In genomic region chr1:173917635-173918493, GRCh38 we compare ENCODE assay signal across 1 cellular context.
TF ChIP-seq lines count a peak whose summit lies in the region.

No MANE protein-coding gene starts in this region.

TF ChIP-seq in K562, 482 proteins besides CTCF, POLR2A, EP300 and RAD21:
- no peak for TF ChIP-seq MTA2 (IDR thresholded peaks at IDR 0.05; ENCODE audit: low read depth)
- no peak for TF ChIP-seq POLR3A (IDR thresholded peaks at IDR 0.05; ENCODE audit: borderline replicate concordance, extremely low read depth, insufficient read depth, insufficient read length)
- TF ChIP-seq TRIM24 (IDR thresholded peaks at IDR 0.05), result no peak
- no peak for TF ChIP-seq ARID3A (IDR thresholded peaks at IDR 0.05; ENCODE audit: borderline replicate concordance, low read depth, low read length)
- no peak for TF ChIP-seq HSF4 (CRISPR knock-in tag; IDR thresholded peaks at IDR 0.05; ENCODE audit: borderline replicate concordance)
- no peak for TF ChIP-seq OTX1 (CRISPR knock-in tag; IDR thresholded peaks at IDR 0.05)
- TF ChIP-seq PHTF2 (CRISPR knock-in tag; IDR thresholded peaks at IDR 0.05), result no peak
- no peak for TF ChIP-seq SMAD4 (CRISPR knock-in tag; conservative IDR thresholded peaks at IDR 0.05)
- TF ChIP-seq EWSR1 (IDR thresholded peaks at IDR 0.05; ENCODE audit: borderline replicate concordance, low read depth, partially characterized antibody), result no peak
- TF ChIP-seq CREM (IDR thresholded peaks at IDR 0.05; ENCODE audit: low read depth), result no peak
- TF ChIP-seq, protein P1, sequence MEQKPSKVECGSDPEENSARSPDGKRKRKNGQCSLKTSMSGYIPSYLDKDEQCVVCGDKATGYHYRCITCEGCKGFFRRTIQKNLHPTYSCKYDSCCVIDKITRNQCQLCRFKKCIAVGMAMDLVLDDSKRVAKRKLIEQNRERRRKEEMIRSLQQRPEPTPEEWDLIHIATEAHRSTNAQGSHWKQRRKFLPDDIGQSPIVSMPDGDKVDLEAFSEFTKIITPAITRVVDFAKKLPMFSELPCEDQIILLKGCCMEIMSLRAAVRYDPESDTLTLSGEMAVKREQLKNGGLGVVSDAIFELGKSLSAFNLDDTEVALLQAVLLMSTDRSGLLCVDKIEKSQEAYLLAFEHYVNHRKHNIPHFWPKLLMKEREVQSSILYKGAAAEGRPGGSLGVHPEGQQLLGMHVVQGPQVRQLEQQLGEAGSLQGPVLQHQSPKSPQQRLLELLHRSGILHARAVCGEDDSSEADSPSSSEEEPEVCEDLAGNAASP (IDR thresholded peaks at IDR 0.05), result no peak
- TF ChIP-seq TBL1XR1 (IDR thresholded peaks at IDR 0.05; ENCODE audit: low read length in 2 of 2), result no peak
- no peak for TF ChIP-seq FOSL1 (tag; conservative IDR thresholded peaks at IDR 0.05)
- no peak for TF ChIP-seq GTF2F1 (IDR thresholded peaks at IDR 0.05; ENCODE audit: low read depth, low read length)
